ENCODE assay signal across 13 cellular contexts in genomic region chr16:89837014-89837546, GRCh38. TPM values are rescaled to one million over a fixed set of nuclear protein-coding genes. Genes with fewer than 3 reads are reported as not detected.
DNase-seq lines count a peak whose midpoint lies in the region; ATAC-seq and TF ChIP-seq lines count a peak whose summit lies in the region.
"Had no signal": no experiment of that assay in that cellular context is flagged by ENCODE, and none has a peak within 500 bp of the region (broad histone marks: within the 10 kb centered on the region; RNA-seq: fewer than 3 reads in every experiment).

No MANE protein-coding gene starts in this region.

- peaks cover 16% of the 10 kb centered on the region for H3K4me1 Mint-ChIP-seq in activated CD4-positive, alpha-beta T cell treated with anti-CD3 and anti-CD28 coated beads for 36 hours
- peaks cover 31% of the 10 kb centered on the region for H3K4me1 Mint-ChIP-seq in stimulated activated effector memory CD8-positive, alpha-beta T cell treated with anti-CD3 and anti-CD28 coated beads, Interleukin-12 subunit alpha, Interleukin-12 subunit beta, amount 100 ng/mL, for 72 hours

- no peak for TF ChIP-seq CTCF in OCI-LY7 (conservative IDR thresholded peaks at IDR 0.05; ENCODE audit: low read length)

- H3K27ac Mint-ChIP-seq in activated CD4-positive, alpha-beta T cell treated with anti-CD3 and anti-CD28 coated beads for 36 hours = peak overlapping the region; percentile 37
- peak overlapping the region; percentile 69 for H3K27ac Mint-ChIP-seq in stimulated activated effector memory CD8-positive, alpha-beta T cell treated with anti-CD3 and anti-CD28 coated beads, Interleukin-12 subunit alpha, Interleukin-12 subunit beta, amount 100 ng/mL, for 72 hours

- DNase-seq in activated CD4-positive, alpha-beta T cell treated with anti-CD3 and anti-CD28 coated beads for 36 hours = no peak
- DNase-seq in activated CD4-positive, alpha-beta T cell treated with anti-CD3 and anti-CD28 coated beads, Interleukin-2, amount 50 U/mL, for 1 hour = no peak
- DNase-seq in OCI-LY7 (ENCODE audit: low spot score) (no peak), left lobe of liver (ENCODE audit: low spot score) (no peak), NCI-H446 (lab: John Stamatoyannopoulos, UW) (no peak), SHP77 (lab: John Stamatoyannopoulos, UW) (no peak)
- DNase-seq in stimulated activated effector memory CD8-positive, alpha-beta T cell treated with anti-CD3 and anti-CD28 coated beads, Interleukin-12 subunit alpha, Interleukin-12 subunit beta, amount 100 ng/mL, for 72 hours (ENCODE audit: low spot score in 2 of 2) = no peak
- DNase-seq: amniotic stem cell; effector CD4-positive, alpha-beta T cell; T1000 had no signal

- H3K4me2 ChIP-seq in OCI-LY7 (ENCODE audit: low read length) = peak overlapping the region; percentile 75

- H2AFZ ChIP-seq in OCI-LY7 (ENCODE audit: low read length) = peak overlapping the region; percentile 72

- POLR2A ChIA-PET in activated CD4-positive, alpha-beta T cell treated with anti-CD3 and anti-CD28 coated beads for 36 hours (lab: Charles Lee) = interaction anchor here (0.7 kb wide), 2 partner anchors 141 to 899 kb away, joined by 3 to 5 read pairs; no protein-coding TSS in a partner anchor
- POLR2A ChIA-PET in OCI-LY7 (lab: Charles Lee) = interaction anchor here (1.1 to 1.7 kb wide), 4 partner anchors 14 to 136 kb away, joined by 3 to 6 read pairs (median 4); partner anchors contain the start of gene FANCA

- intact Hi-C loops in activated CD4-positive, alpha-beta T cell treated with anti-CD3 and anti-CD28 coated beads for 36 hours (cut with DNase I, micrococcal nuclease) = no loop called here
- intact Hi-C loops in OCI-LY7 (cut with micrococcal nuclease; ENCODE audit: unreplicated experiment) = no loop called here

- peaks cover 44% of the 10 kb centered on the region for H3K4me1 ChIP-seq in OCI-LY7 (ENCODE audit: insufficient read depth, low read length, poor library complexity, severe bottlenecking)
- H3K4me1 ChIP-seq: gastroesophageal sphincter had no signal

- no peaks in the 10 kb centered on the region for H3K9me2 ChIP-seq in OCI-LY7 (ENCODE audit: insufficient read depth, low read length)

- H3K4me3 ChIP-seq in OCI-LY7 (ENCODE audit: low read depth, low read length, poor library complexity, severe bottlenecking) = peak overlapping the region; percentile 49
- H3K4me3 ChIP-seq: gastroesophageal sphincter, tibial nerve had no signal

- peaks cover 3% of the 10 kb centered on the region for H3K9me3 Mint-ChIP-seq in activated CD4-positive, alpha-beta T cell treated with anti-CD3 and anti-CD28 coated beads for 36 hours (ENCODE audit: low read depth)
- H3K9me3 Mint-ChIP-seq in stimulated activated effector memory CD8-positive, alpha-beta T cell treated with anti-CD3 and anti-CD28 coated beads, Interleukin-12 subunit alpha, Interleukin-12 subunit beta, amount 100 ng/mL, for 72 hours = no peaks in the 10 kb centered on the region

- no peaks in the 10 kb centered on the region for H4K20me1 ChIP-seq in OCI-LY7 (ENCODE audit: insufficient read depth, low read length)

- peak; percentile 8 for ATAC-seq in activated CD4-positive, alpha-beta T cell treated with anti-CD3 and anti-CD28 coated beads for 36 hours
- ATAC-seq in left lobe of liver (peak; percentile 40), HG03196 (IDR thresholded peaks at IDR 0.05; ENCODE audit: unreplicated experiment) (no peak)
- ATAC-seq in stimulated activated effector memory CD8-positive, alpha-beta T cell treated with anti-CD3 and anti-CD28 coated beads, Interleukin-12 subunit alpha, Interleukin-12 subunit beta, amount 100 ng/mL, for 72 hours = no peak
- ATAC-seq: gastroesophageal sphincter had no signal

- H3K36me3 ChIP-seq in OCI-LY7 (ENCODE audit: insufficient read depth, low read length) = no peaks in the 10 kb centered on the region; the same call in 1 of the 2 replicates
- H3K36me3 ChIP-seq: gastroesophageal sphincter, tibial nerve had no signal

- H3K9me3 ChIP-seq in OCI-LY7 (ENCODE audit: low read length) = no peaks in the 10 kb centered on the region
- H3K9me3 ChIP-seq: gastroesophageal sphincter, tibial nerve had no signal

- no peaks in the 10 kb centered on the region for H3K36me3 Mint-ChIP-seq in activated CD4-positive, alpha-beta T cell treated with anti-CD3 and anti-CD28 coated beads for 36 hours (ENCODE audit: low read depth)
- H3K36me3 Mint-ChIP-seq in stimulated activated effector memory CD8-positive, alpha-beta T cell treated with anti-CD3 and anti-CD28 coated beads, Interleukin-12 subunit alpha, Interleukin-12 subunit beta, amount 100 ng/mL, for 72 hours = peaks cover 7% of the 10 kb centered on the region

- CTCF ChIA-PET in activated CD4-positive, alpha-beta T cell treated with anti-CD3 and anti-CD28 coated beads for 36 hours (lab: Charles Lee) = no interaction called here
- CTCF ChIA-PET in OCI-LY7 (lab: Charles Lee; ENCODE audit: unreplicated experiment) = interaction anchor here (1.0 kb wide), 1 partner anchor 23 kb away, joined by 3 read pairs; no protein-coding TSS in a partner anchor

- H3K4me3 Mint-ChIP-seq in activated CD4-positive, alpha-beta T cell treated with anti-CD3 and anti-CD28 coated beads for 36 hours = no peak overlapping the region
- peak overlapping the region; percentile 56 for H3K4me3 Mint-ChIP-seq in stimulated activated effector memory CD8-positive, alpha-beta T cell treated with anti-CD3 and anti-CD28 coated beads, Interleukin-12 subunit alpha, Interleukin-12 subunit beta, amount 100 ng/mL, for 72 hours

- peak overlapping the region; percentile 70 for H3K27ac ChIP-seq in OCI-LY7 (ENCODE audit: low read depth, low read length, poor library complexity, severe bottlenecking)
- H3K27ac ChIP-seq: gastroesophageal sphincter had no signal

- H3K79me2 ChIP-seq in OCI-LY7 (ENCODE audit: insufficient read depth, low read depth, low read length) = no peaks in the 10 kb centered on the region

- H3K27me3 Mint-ChIP-seq in activated CD4-positive, alpha-beta T cell treated with anti-CD3 and anti-CD28 coated beads for 36 hours = no peaks in the 10 kb centered on the region

- BruUV-seq in OCI-LY7 (replicated peaks; lab: Mats Ljungman, UMichigan) = no TSS peak

RNA-seq across cellular contexts. Expression of gene SPIRE2, which starts 8.8 kb away (rescaled TPM):
- total RNA-seq in activated CD4-positive, alpha-beta T cell treated with anti-CD3 and anti-CD28 coated beads for 36 hours = 1 to 10 TPM; 1.1 to 1.5 TPM
- total RNA-seq in OCI-LY7 (2014; rRNA removed; shearing (Covaris generic)) = 7.1 and 9.4 TPM in 2 replicates
- 43.8 and 48.5 TPM in 2 replicates for total RNA-seq in OCI-LY7 (2022)
- 8.7 TPM for total RNA-seq in left lobe of liver

RNA-seq across cellular contexts. Expression of gene FANCA, which starts 20.6 kb away (rescaled TPM):
- 10 to 100 TPM; 91.5 to 94.4 TPM for total RNA-seq in activated CD4-positive, alpha-beta T cell treated with anti-CD3 and anti-CD28 coated beads for 36 hours
- total RNA-seq in OCI-LY7 (2014; rRNA removed; shearing (Covaris generic)) = 390 and 478 TPM in 2 replicates
- 643 and 721 TPM in 2 replicates for total RNA-seq in OCI-LY7 (2022)
- 6.4 TPM for total RNA-seq in left lobe of liver

RNA-seq across cellular contexts. Expression of gene TCF25, which starts 36.3 kb away (rescaled TPM):
- total RNA-seq in activated CD4-positive, alpha-beta T cell treated with anti-CD3 and anti-CD28 coated beads for 36 hours = 100 to 1,000 TPM; 122 to 133 TPM
- 120 and 141 TPM in 2 replicates for total RNA-seq in OCI-LY7 (2014; rRNA removed; shearing (Covaris generic))
- total RNA-seq in OCI-LY7 (2022) (255 and 263 TPM in 2 replicates), left lobe of liver (83.8 TPM)

Comparison
In these comparisons a context has a peak if more than half of its experiments do, and no peak if none do; other contexts are left out.
1. ATAC-seq: peak in activated CD4-positive, alpha-beta T cell treated with anti-CD3 and anti-CD28 coated beads for 36 hours (single experiment) and left lobe of liver (single experiment); none in stimulated activated effector memory CD8-positive, alpha-beta T cell treated with anti-CD3 and anti-CD28 coated beads, Interleukin-12 subunit alpha, Interleukin-12 subunit beta, amount 100 ng/mL, for 72 hours (single experiment) and HG03196 (single experiment).
2. RNA of gene FANCA, which starts 20.6 kb away (total RNA-seq): 390 to 721 TPM in OCI-LY7 and 91.5 to 94.4 TPM in activated CD4-positive, alpha-beta T cell treated with anti-CD3 and anti-CD28 coated beads for 36 hours; 6.4 TPM in left lobe of liver (single experiment); every median in the first group is over 10 times any median in the second.